17 cellular contexts compared by ENCODE assay signal in genomic region chr22:49236541-49237075, GRCh38.
A peak's percentile ranks its signal among the peaks of the same experiment; 100 is the strongest.
DNase-seq lines count a peak whose midpoint lies in the region; ATAC-seq and TF ChIP-seq lines count a peak whose summit lies in the region.
"Had no signal": no experiment of that assay in that cellular context is flagged by ENCODE, and none has a peak within 500 bp of the region (broad histone marks: within the 10 kb centered on the region; RNA-seq: fewer than 3 reads in every experiment).

No MANE protein-coding gene starts in this region.

- H3K27ac Mint-ChIP-seq in CD14-positive monocyte: no peak overlapping the region
- H3K27ac Mint-ChIP-seq: B cell; CD4-positive, CD25-positive, alpha-beta regulatory T cell had no signal

- H3K36me3 ChIP-seq in H7 (replicated peaks; ENCODE audit: control insufficient read depth, insufficient read depth, low read length): no peaks in the 10 kb centered on the region
- no peaks in the 10 kb centered on the region for H3K36me3 ChIP-seq in hepatocyte (replicated peaks; ENCODE audit: insufficient read depth, low read depth)
- no peaks in the 10 kb centered on the region for H3K36me3 ChIP-seq in prostate gland
- no peaks in the 10 kb centered on the region for H3K36me3 ChIP-seq in upper lobe of right lung
- H3K36me3 ChIP-seq: MG63 had no signal

- no peak overlapping the region for H3K4me2 ChIP-seq in hepatocyte

- TF ChIP-seq CTCF in hepatocyte (IDR thresholded peaks at IDR 0.05; ENCODE audit: poor library complexity): no peak
- TF ChIP-seq CTCF in prostate gland (IDR thresholded peaks at IDR 0.05): no peak
- TF ChIP-seq CTCF in CD14-positive monocyte (IDR thresholded peaks at IDR 0.05): no peak
- TF ChIP-seq CTCF in upper lobe of right lung (IDR thresholded peaks at IDR 0.05): no peak

- no peak for TF ChIP-seq POLR2A in prostate gland (IDR thresholded peaks at IDR 0.05)

- H3K4me3 Mint-ChIP-seq in CD14-positive monocyte: no peak overlapping the region
- H3K4me3 Mint-ChIP-seq: B cell; CD4-positive, CD25-positive, alpha-beta regulatory T cell had no signal

- 89% methylated on average over 11 of the region's 11 CpGs for WGBS in hepatocyte (ENCODE audit: low lambda C conversion rate, missing lambda C conversion rate)
- 87% methylated on average over 11 of the region's 11 CpGs for WGBS in prostate gland

- no peak for ATAC-seq in upper lobe of right lung

- intact Hi-C loops in prostate gland (cut with DNase I) (no loop called here), CD14-positive monocyte (cut with micrococcal nuclease) (no loop called here), upper lobe of right lung (cut with DNase I) (no loop called here)

- no peaks in the 10 kb centered on the region for H3K36me3 Mint-ChIP-seq in CD14-positive monocyte
- H3K36me3 Mint-ChIP-seq: CD4-positive, CD25-positive, alpha-beta regulatory T cell had no signal

- peaks cover 0 to 2% (median 0%) of the 10 kb centered on the region in 3 donors for H3K27me3 Mint-ChIP-seq in CD14-positive monocyte (ENCODE audit: low read depth in 3 of 3)
- H3K27me3 Mint-ChIP-seq: B cell; CD4-positive, CD25-positive, alpha-beta regulatory T cell had no signal

- DNase-seq in SHP77 (lab: John Stamatoyannopoulos, UW) (peak; percentile 13 to 23), SHP77 treated with DMSO at 0.1 percent for 48 hours (lab: John Stamatoyannopoulos, UW) (no peak), H7 (peak; percentile 15), hepatocyte (ENCODE audit: low spot score) (no peak), prostate gland (ENCODE audit: low spot score) (peak; percentile 3), NCI-H526 treated with DMSO at 0.1 percent for 48 hours (lab: John Stamatoyannopoulos, UW) (no peak), CD14-positive monocyte (ENCODE audit: low spot score) (no peak), upper lobe of right lung (no peak)
- DNase-seq: CD4-positive, CD25-positive, alpha-beta regulatory T cell; GDM1; GM23248; Kasumi-1; MG63; NCI-H187; NCI-H226 had no signal

- no peaks in the 10 kb centered on the region for H3K4me1 Mint-ChIP-seq in CD14-positive monocyte
- H3K4me1 Mint-ChIP-seq: B cell; CD4-positive, CD25-positive, alpha-beta regulatory T cell had no signal

- no peaks in the 10 kb centered on the region for H3K79me2 ChIP-seq in hepatocyte

- no peaks in the 10 kb centered on the region for H3K9me3 ChIP-seq in hepatocyte (ENCODE audit: low read depth)
- H3K9me3 ChIP-seq in prostate gland: no peaks in the 10 kb centered on the region
- no peaks in the 10 kb centered on the region for H3K9me3 ChIP-seq in upper lobe of right lung
- H3K9me3 ChIP-seq: Caco-2, MG63 had no signal

- H4K20me1 ChIP-seq in hepatocyte (ENCODE audit: insufficient read depth, poor library complexity, severe bottlenecking): no peaks in the 10 kb centered on the region

- H3K9me2 ChIP-seq in hepatocyte (replicated peaks; ENCODE audit: insufficient read depth): no peaks in the 10 kb centered on the region

- H3K27ac ChIP-seq in hepatocyte (peak overlapping the region; percentile 66), prostate gland (no peak overlapping the region), upper lobe of right lung (no peak overlapping the region)
- H3K27ac ChIP-seq: GM23248 had no signal

- H3K9me3 Mint-ChIP-seq in CD14-positive monocyte: peaks cover 0 to under 1% (median 0%) of the 10 kb centered on the region in 7 donors

- H3K4me3 ChIP-seq in H7 (ENCODE audit: insufficient read depth, low read depth, low read length) (no peak overlapping the region), hepatocyte (no peak overlapping the region), prostate gland (no peak overlapping the region), upper lobe of right lung (no peak overlapping the region)
- H3K4me3 ChIP-seq: GM23248, MG63 had no signal

- no peak overlapping the region for H2AFZ ChIP-seq in hepatocyte
- H2AFZ ChIP-seq: GM23248 had no signal

- H3K4me1 ChIP-seq in hepatocyte (ENCODE audit: insufficient read depth) (peaks cover 8% of the 10 kb centered on the region), prostate gland (replicated peaks) (no peaks in the 10 kb centered on the region), upper lobe of right lung (no peaks in the 10 kb centered on the region)
- H3K4me1 ChIP-seq: Caco-2 had no signal

- H3K27me3 ChIP-seq in H7 (ENCODE audit: control insufficient read depth, insufficient read depth, low read length) (no peaks in the 10 kb centered on the region), hepatocyte (no peaks in the 10 kb centered on the region), prostate gland (replicated peaks; ENCODE audit: insufficient read depth) (peaks cover 6% of the 10 kb centered on the region), upper lobe of right lung (peaks cover 3% of the 10 kb centered on the region)

Comparison
In these comparisons a context has a peak if more than half of its experiments do, and no peak if none do; other contexts are left out.
1. DNase-seq: peak in SHP77 (2 of 2), H7 (single experiment) and prostate gland (single experiment); none in SHP77 treated with DMSO at 0.1 percent for 48 hours (single experiment), hepatocyte (single experiment), NCI-H526 treated with DMSO at 0.1 percent for 48 hours (single experiment), CD14-positive monocyte (single experiment) and upper lobe of right lung (single experiment).